In the genomic region with DNA sequence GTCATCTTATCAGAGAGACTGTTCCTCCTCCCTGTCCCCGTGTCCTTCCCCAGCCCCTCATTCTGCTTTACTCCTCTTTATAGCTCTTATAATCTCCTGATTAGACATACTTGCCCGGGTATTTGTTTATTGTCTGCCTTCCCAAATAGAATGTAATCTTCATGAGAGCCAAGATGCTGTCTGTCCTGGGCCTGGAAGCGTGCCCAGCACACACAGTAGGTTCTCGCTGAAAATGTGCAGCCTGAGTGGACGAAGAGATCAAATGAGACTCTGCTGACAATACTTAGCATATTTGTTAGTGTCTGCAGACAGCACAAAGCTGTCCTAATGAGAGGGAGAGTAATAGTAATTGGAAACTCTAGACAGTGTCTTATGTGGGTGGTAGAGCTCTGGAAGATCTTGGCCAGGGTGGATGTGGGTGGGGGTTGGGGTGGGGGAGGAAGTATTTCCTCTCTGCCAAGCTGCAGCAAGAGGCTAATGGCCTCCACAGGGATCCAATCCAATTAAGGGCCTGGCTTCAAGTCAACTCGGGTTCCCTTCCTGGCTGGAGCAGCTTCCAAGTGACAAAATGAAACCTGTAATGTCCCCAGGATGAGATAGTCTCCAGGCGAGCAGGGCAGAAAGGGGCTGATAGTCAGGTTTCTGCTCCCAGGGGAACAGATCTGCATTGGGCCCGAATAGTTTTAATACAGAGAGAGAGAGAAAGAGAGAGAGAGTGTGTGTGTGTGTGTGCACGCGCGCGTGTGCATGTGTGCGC, we compare ENCODE assay signal across 8 cellular contexts. TPM values are rescaled to one million over a fixed set of nuclear protein-coding genes. Genes with fewer than 3 reads are reported as not detected.
A peak's percentile ranks its signal among the peaks of the same experiment; 100 is the strongest.
DNase-seq lines count a peak whose midpoint lies in the region; ATAC-seq, FAIRE-seq and TF ChIP-seq lines count a peak whose summit lies in the region.

No MANE protein-coding gene starts in this region.

- no peaks in the 10 kb centered on the region for H3K27me3 ChIP-seq in K562 (ENCODE audit: control insufficient read depth in 2 of 2, insufficient read depth in 2 of 2, low read length in 2 of 2)
- no peaks in the 10 kb centered on the region for H3K27me3 ChIP-seq in lung (ENCODE audit: control insufficient read depth, insufficient read depth)
- H3K27me3 ChIP-seq in uterus = no peaks in the 10 kb centered on the region

- DNase-seq in NCI-H2196 (lab: John Stamatoyannopoulos, UW; ENCODE audit: unreplicated experiment) (peak; percentile 40), NCI-H2196 treated with DMSO at 0.1 percent for 48 hours (lab: John Stamatoyannopoulos, UW; ENCODE audit: unreplicated experiment) (no peak), K562 (ENCODE audit: extremely low read depth in 1 of 4, low spot score in 3 of 4) (peak in 1 of 4 experiments; percentile 49), lung (ENCODE audit: low spot score) (no peak), uterus (peak; percentile 52 to 61), NCI-H2029 (lab: John Stamatoyannopoulos, UW) (no peak)
- no peak for DNase-seq in activated CD4-positive, alpha-beta T cell treated with anti-CD3 and anti-CD28 coated beads for 48 hours

- H2AFZ ChIP-seq in K562 (ENCODE audit: low read depth, low read length) = peak overlapping the region; percentile 96

- no peaks in the 10 kb centered on the region for H3K79me2 ChIP-seq in K562 (ENCODE audit: control insufficient read depth, insufficient read depth, low read length)

- H3K4me3 ChIP-seq in K562 (no peak overlapping the region), lung (no peak overlapping the region), uterus (no peak overlapping the region)

- 54% methylated on average over 13 of the region's 13 CpGs for WGBS in K562 (ENCODE audit: insufficient coverage, low coverage, missing lambda C conversion rate)
- 41 to 60% methylated on average over 13 of the region's 13 CpGs for whole genome bisulfite sequencing in lung, 2 donors

- no peak for TF ChIP-seq RAD21 in K562 (CRISPR knock-in tag; conservative IDR thresholded peaks at IDR 0.05 in 1 of 2, IDR thresholded peaks at IDR 0.05 in 1 of 2)

- no peak for TF ChIP-seq EP300 in K562 (IDR thresholded peaks at IDR 0.05; ENCODE audit: low read length)

- peak overlapping the region; percentile 73 for H3K4me2 ChIP-seq in K562 (ENCODE audit: insufficient read depth, low read length)

- in situ Hi-C loops in K562 (cut with MboI) = no loop called here

- TF ChIP-seq POLR2A in K562 (conservative IDR thresholded peaks at IDR 0.05) (no peak), uterus (IDR thresholded peaks at IDR 0.05) (no peak)

- TF ChIP-seq CTCF in K562 (IDR thresholded peaks at IDR 0.05 in 2 of 3, conservative IDR thresholded peaks at IDR 0.05 in 1 of 3; ENCODE audit: insufficient read depth in 2 of 3, low read depth in 1 of 3, low read length in 3 of 3) (no peak), lung (IDR thresholded peaks at IDR 0.05; ENCODE audit: control extremely low read depth, extremely low read depth) (no peak), uterus (IDR thresholded peaks at IDR 0.05) (no peak)

- peak; percentile 69 for ATAC-seq in K562
- peak; percentile 38 for ATAC-seq in lung (ENCODE audit: insufficient read depth, low FRiP score)
- ATAC-seq in GM21723 (IDR thresholded peaks at IDR 0.05; ENCODE audit: unreplicated experiment) = no peak

- no TSS peak for BruUV-seq in K562 (replicated peaks; lab: Mats Ljungman, UMichigan)

- CTCF ChIA-PET in K562 (lab: Yijun Ruan, JAX; ENCODE audit: low intra/inter-chr PET ratio) = no interaction called here

- H3K9me3 ChIP-seq in K562 (replicated peaks; ENCODE audit: control insufficient read depth, insufficient read depth, low read depth, low read length) (no peaks in the 10 kb centered on the region), lung (ENCODE audit: control insufficient read depth in 2 of 2, insufficient read depth in 1 of 2, low read length in 1 of 2) (no peaks in the 10 kb centered on the region), uterus (no peaks in the 10 kb centered on the region)

- H3K27ac ChIP-seq in K562 (ENCODE audit: extremely low read depth, low read depth, low read length) (peak overlapping the region; percentile 67), lung (ENCODE audit: low read depth in 1 of 2, low read length in 1 of 2) (peak overlapping the region; percentile 50 to 84), uterus (peak overlapping the region; percentile 57 to 63)

- peak; percentile 44 for FAIRE-seq in K562 (lab: Jason Lieb, UNC)

- no peaks in the 10 kb centered on the region for H3K36me3 ChIP-seq in K562 (ENCODE audit: control insufficient read depth, insufficient read depth, low read length)
- no peaks in the 10 kb centered on the region for H3K36me3 ChIP-seq in lung (ENCODE audit: control insufficient read depth in 2 of 2, insufficient read depth in 2 of 2, low read length in 2 of 2)
- no peaks in the 10 kb centered on the region for H3K36me3 ChIP-seq in uterus

- H3K4me1 ChIP-seq in K562 (replicated peaks in 1 of 2; ENCODE audit: control insufficient read depth in 2 of 2, insufficient read depth in 2 of 2, low read length in 2 of 2) (peaks cover 13 to 17% of the 10 kb centered on the region in 2 experiments), lung (ENCODE audit: control insufficient read depth in 2 of 2, insufficient read depth in 2 of 2, low read length in 2 of 2) (peaks cover 5 to 15% of the 10 kb centered on the region in 2 donors), uterus (peaks cover 0 to 3% of the 10 kb centered on the region in 2 donors)

- intact Hi-C loops in K562 (cut with micrococcal nuclease) = no loop called here
- intact Hi-C loops in uterus (cut with DNase I; ENCODE audit: low total_unique reads) = no loop called here

- peak overlapping the region; percentile 24 to 72; a peak in 3 of 4 replicates for H3K9ac ChIP-seq in K562 (ENCODE audit: insufficient read depth in 1 of 2, low read depth in 2 of 2, low read length in 2 of 2)

- no peaks in the 10 kb centered on the region for H3K9me1 ChIP-seq in K562 (ENCODE audit: control insufficient read depth, insufficient read depth, low read length)

- H4K20me1 ChIP-seq in K562 (replicated peaks; ENCODE audit: control insufficient read depth, insufficient read depth, low read length) = no peaks in the 10 kb centered on the region

- POLR2A ChIA-PET in K562 (lab: Yijun Ruan, JAX) = interaction anchor here (6.3 kb wide), 1 partner anchor 10 kb away, joined by 44 read pairs; a partner anchor contains a TSS

TF ChIP-seq in K562, 482 proteins besides CTCF, POLR2A, EP300 and RAD21 (continues in another document):
- TF ChIP-seq SMARCA4 (IDR thresholded peaks at IDR 0.05) (peak; percentile 63), CHD4 (IDR thresholded peaks at IDR 0.05; ENCODE audit: insufficient read depth, insufficient replicate concordance, low read depth, low read length, poor library complexity, severe bottlenecking) (no peak), CEBPB (tag; IDR thresholded peaks at IDR 0.05) (no peak), SLC30A9 (CRISPR knock-in tag; IDR thresholded peaks at IDR 0.05) (no peak), POLR2AphosphoS2 (IDR thresholded peaks at IDR 0.05; ENCODE audit: low read length) (no peak), ZNF77 (CRISPR knock-in tag; IDR thresholded peaks at IDR 0.05) (no peak), BRF1 (IDR thresholded peaks at IDR 0.05; ENCODE audit: borderline replicate concordance, extremely low read depth, insufficient read length) (no peak), TFAM (CRISPR knock-in tag; conservative IDR thresholded peaks at IDR 0.05) (no peak), ELF2 (CRISPR knock-in tag; IDR thresholded peaks at IDR 0.05) (0 out of 2 replicates have a peak, but pooled peaks have one; percentile 27), ATF7 (IDR thresholded peaks at IDR 0.05) (no peak), PHF8 (IDR thresholded peaks at IDR 0.05; ENCODE audit: borderline replicate concordance, low read length) (no peak)
- TF ChIP-seq, protein P1, sequence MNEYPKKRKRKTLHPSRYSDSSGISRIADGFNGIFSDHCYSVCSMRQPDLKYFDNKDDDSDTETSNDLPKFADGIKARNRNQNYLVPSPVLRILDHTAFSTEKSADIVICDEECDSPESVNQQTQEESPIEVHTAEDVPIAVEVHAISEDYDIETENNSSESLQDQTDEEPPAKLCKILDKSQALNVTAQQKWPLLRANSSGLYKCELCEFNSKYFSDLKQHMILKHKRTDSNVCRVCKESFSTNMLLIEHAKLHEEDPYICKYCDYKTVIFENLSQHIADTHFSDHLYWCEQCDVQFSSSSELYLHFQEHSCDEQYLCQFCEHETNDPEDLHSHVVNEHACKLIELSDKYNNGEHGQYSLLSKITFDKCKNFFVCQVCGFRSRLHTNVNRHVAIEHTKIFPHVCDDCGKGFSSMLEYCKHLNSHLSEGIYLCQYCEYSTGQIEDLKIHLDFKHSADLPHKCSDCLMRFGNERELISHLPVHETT (CRISPR knock-in tag; conservative IDR thresholded peaks at IDR 0.05 in 1 of 2, IDR thresholded peaks at IDR 0.05 in 1 of 2) = peak in 1 of 2 experiments; percentile 63; a peak in 1 of 4 replicates

RNA-seq across cellular contexts. Expression of a gene that starts 9.4 kb away (rescaled TPM):
- total RNA-seq in K562 (2011; cell fraction: chromatin; rRNA removed; ENCODE audit: low replicate concordance) = 12.8 and 26.9 TPM in 2 replicates
- 9.8 and 13.6 TPM in 2 replicates for total RNA-seq in K562 (2011; cell fraction: nucleolus; rRNA removed)
- total RNA-seq in K562 (2011; cell fraction: nucleoplasm; rRNA removed) = 20.3 and 22.9 TPM in 2 replicates
- 31.8 and 34.6 TPM in 2 replicates for total RNA-seq in K562 (2014; rRNA removed)
- total RNA-seq in K562 (2014; rRNA removed; fragmentation: Illumina TruSeq; extraction: Trizol) = 58.3 and 71.7 TPM in 2 replicates
- 35.6 and 39.1 TPM in 2 replicates for total RNA-seq in K562 (2015; rRNA removed; fragmentation: Illumina TruSeq; extraction: Trizol)
- 64.5 and 67.5 TPM in 2 replicates for total RNA-seq in K562 (2021)
- 21.0 and 22.9 TPM in 2 replicates for polyA plus RNA-seq in K562 (2011; rRNA removed)
- polyA plus RNA-seq in K562 (2011; cell fraction: cytosol; rRNA removed) = 7.4 and 14.6 TPM in 2 replicates
- polyA plus RNA-seq in K562 (2011; cell fraction: nucleus; rRNA removed) = 6.9 and 12.6 TPM in 2 replicates
- 37.3 and 89.5 TPM in 2 replicates for polyA plus RNA-seq in K562 (2012)
- 52.6 and 58.3 TPM in 2 replicates for polyA plus RNA-seq in K562 (2014; fragmentation: Illumina TruSeq; extraction: Trizol)
- 10 to 100 TPM; 16.0 to 18.9 TPM for polyA plus RNA-seq in K562 (2014; fragmentation: Nextera tagmentation; extraction: Ambion mirVana)
- polyA plus RNA-seq in K562 (2014; rRNA removed) = 33.8 and 38.4 TPM in 2 replicates
- polyA minus RNA-seq in K562 (2011; rRNA and poly(A)+ RNA removed) = 15.9 and 25.4 TPM in 2 replicates
- 13.6 and 16.5 TPM in 2 replicates for polyA minus RNA-seq in K562 (2011; cell fraction: cytosol; rRNA and poly(A)+ RNA removed)
- polyA minus RNA-seq in K562 (2011; cell fraction: nucleus; rRNA and poly(A)+ RNA removed) = 8.1 and 16.3 TPM in 2 replicates
- total RNA-seq in lung = 100 to 1,000 TPM; 227 to 236 TPM
- polyA plus RNA-seq in lung = 100 to 1,000 TPM in 1 of 2 donors, 10 to 100 TPM in 1; 52.0 to 106 TPM
- total RNA-seq in uterus = 100 to 1,000 TPM; 294 to 434 (median 374) TPM

Comparison
In these comparisons a context has a peak if more than half of its experiments do, and no peak if none do; other contexts are left out.
1. DNase-seq: peak in NCI-H2196 (single experiment) and uterus (2 of 2); none in NCI-H2196 treated with DMSO at 0.1 percent for 48 hours (single experiment), lung (single experiment), NCI-H2029 (single experiment) and activated CD4-positive, alpha-beta T cell treated with anti-CD3 and anti-CD28 coated beads for 48 hours (single experiment).
2. Peak in every context shown above with its lines, with median percentiles within 50 percentile points of each other: H3K27ac ChIP-seq.